Comparison of ENCODE assay signal across 1 cellular context in genomic region chr16:11915644-11916523, GRCh38.
TF ChIP-seq lines count a peak whose summit lies in the region.

TSS of gene GSPT1 (minus strand) at chr16:11915956. CDS start at chr16:11915720, 236 bp downstream.

TF ChIP-seq in K562, 482 proteins besides CTCF, POLR2A, EP300 and RAD21 (continued from another document and continues in another):
- TF ChIP-seq HDAC3 (IDR thresholded peaks at IDR 0.05; ENCODE audit: borderline replicate concordance, partially characterized antibody) (no peak), JUN (IDR thresholded peaks at IDR 0.05; ENCODE audit: borderline replicate concordance, low read depth, low read length) (peak; percentile 67; the same call in 1 of the 2 replicates), JUN (CRISPR knock-in tag; IDR thresholded peaks at IDR 0.05; ENCODE audit: borderline replicate concordance) (no peak), MAFG (tag; conservative IDR thresholded peaks at IDR 0.05) (no peak), PTRF (tag; IDR thresholded peaks at IDR 0.05) (no peak), ZNF639 (CRISPR knock-in tag; conservative IDR thresholded peaks at IDR 0.05 in 1 of 2, IDR thresholded peaks at IDR 0.05 in 1 of 2) (peak in 1 of 2 experiments; percentile 79; a peak in 1 of 4 replicates), RBM25 (IDR thresholded peaks at IDR 0.05; ENCODE audit: low read depth, low read length, severe bottlenecking) (no peak), ZNF449 (CRISPR knock-in tag; IDR thresholded peaks at IDR 0.05) (no peak), ETV6 (IDR thresholded peaks at IDR 0.05; ENCODE audit: borderline replicate concordance in 1 of 2, low read depth in 2 of 2, low read length in 1 of 2) (no peak), ETV6 (CRISPR knock-in tag; IDR thresholded peaks at IDR 0.05; ENCODE audit: borderline replicate concordance) (no peak), PHF21A (IDR thresholded peaks at IDR 0.05; ENCODE audit: borderline replicate concordance, low read depth) (peak; percentile 45; the same call in 1 of the 2 replicates), FOS (IDR thresholded peaks at IDR 0.05; ENCODE audit: extremely low read depth, insufficient read length) (no peak), MIER1 (IDR thresholded peaks at IDR 0.05; ENCODE audit: low read depth) (no peak), HES1 (IDR thresholded peaks at IDR 0.05; ENCODE audit: low read depth) (no peak), U2AF2 (optimal IDR thresholded peaks at IDR 0.05; ENCODE audit: low read depth, low read length) (no peak), HOXB6 (CRISPR knock-in tag; IDR thresholded peaks at IDR 0.05; ENCODE audit: borderline replicate concordance) (no peak), RBBP5 (IDR thresholded peaks at IDR 0.05; ENCODE audit: borderline replicate concordance, insufficient read depth, low read length, poor library complexity, severe bottlenecking) (peak; percentile 76), FOXP4 (CRISPR knock-in tag; IDR thresholded peaks at IDR 0.05; ENCODE audit: borderline replicate concordance) (no peak), ZSCAN29 (IDR thresholded peaks at IDR 0.05) (no peak), ZBED1 (IDR thresholded peaks at IDR 0.05) (peak; percentile 97), GABPB1 (CRISPR knock-in tag; IDR thresholded peaks at IDR 0.05) (peak; percentile 96), SNRNP70 (optimal IDR thresholded peaks at IDR 0.05; ENCODE audit: low read depth, low read length) (no peak), NR2C2 (CRISPR knock-in tag; IDR thresholded peaks at IDR 0.05) (peak; percentile 91), NR2C2 (tag; IDR thresholded peaks at IDR 0.05) (peak; percentile 97), GTF3C2 (IDR thresholded peaks at IDR 0.05; ENCODE audit: borderline replicate concordance, extremely low read depth, insufficient read length) (no peak), POLR2G (IDR thresholded peaks at IDR 0.05; ENCODE audit: low read depth, low read length) (peak; percentile 97), MEF2D (tag; conservative IDR thresholded peaks at IDR 0.05; ENCODE audit: low read depth) (no peak), MCM3 (IDR thresholded peaks at IDR 0.05) (no peak), ZNF165 (CRISPR knock-in tag; IDR thresholded peaks at IDR 0.05; ENCODE audit: borderline replicate concordance) (no peak), KDM1A (IDR thresholded peaks at IDR 0.05) (no peak), ZNF79 (CRISPR knock-in tag; IDR thresholded peaks at IDR 0.05; ENCODE audit: low read depth) (no peak), ARID3A (IDR thresholded peaks at IDR 0.05; ENCODE audit: borderline replicate concordance, low read depth, low read length) (no peak), NUFIP1 (IDR thresholded peaks at IDR 0.05; ENCODE audit: partially characterized antibody) (no peak), ZNF184 (CRISPR knock-in tag; IDR thresholded peaks at IDR 0.05) (no peak), ZBTB34 (CRISPR knock-in tag; IDR thresholded peaks at IDR 0.05) (no peak), BRD9 (IDR thresholded peaks at IDR 0.05; ENCODE audit: low read depth, partially characterized antibody) (no peak), SRF (CRISPR knock-in tag; IDR thresholded peaks at IDR 0.05) (no peak; a peak in 1 of 4 replicates), ZNF76 (CRISPR knock-in tag; IDR thresholded peaks at IDR 0.05; ENCODE audit: borderline replicate concordance) (peak; percentile 88; the same call in 1 of the 2 replicates), LCOR (CRISPR knock-in tag; IDR thresholded peaks at IDR 0.05) (peak; percentile 35; the same call in 1 of the 2 replicates), TCFL5 (CRISPR knock-in tag; conservative IDR thresholded peaks at IDR 0.05) (peak; percentile 65; the same call in 1 of the 2 replicates), HDGF (IDR thresholded peaks at IDR 0.05) (no peak), NCOR1 (IDR thresholded peaks at IDR 0.05) (peak; percentile 7; the same call in 1 of the 2 replicates), E2F1 (CRISPR knock-in tag; IDR thresholded peaks at IDR 0.05) (no peak), TBL1XR1 (IDR thresholded peaks at IDR 0.05; ENCODE audit: low read length in 2 of 2) (no peak; a peak in 2 of 4 replicates), CBFA2T3 (IDR thresholded peaks at IDR 0.05) (peak; percentile 5; the same call in 1 of the 2 replicates), ZNF280A (IDR thresholded peaks at IDR 0.05; ENCODE audit: low read depth, partially characterized antibody) (no peak), CEBPB (tag; IDR thresholded peaks at IDR 0.05) (no peak), NR2C1 (IDR thresholded peaks at IDR 0.05) (peak; percentile 94), NR2C1 (tag; IDR thresholded peaks at IDR 0.05) (peak; percentile 97), FOXP1 (CRISPR knock-in tag; IDR thresholded peaks at IDR 0.05) (no peak), ATF4 (CRISPR knock-in tag; IDR thresholded peaks at IDR 0.05) (peak; percentile 37; the same call in 1 of the 2 replicates), ATF1 (CRISPR knock-in tag; IDR thresholded peaks at IDR 0.05) (no peak), ATF1 (tag; IDR thresholded peaks at IDR 0.05) (peak; percentile 92), POLR2AphosphoS5 (IDR thresholded peaks at IDR 0.05; ENCODE audit: control insufficient read depth, insufficient read depth, low read depth, low read length) (peak; percentile 75; the same call in 1 of the 2 replicates), SP1 (CRISPR knock-in tag; IDR thresholded peaks at IDR 0.05) (peak; percentile 94), CAMTA2 (CRISPR knock-in tag; conservative IDR thresholded peaks at IDR 0.05) (no peak)
